ENCODE assay signal across 8 cellular contexts in the genomic region with DNA sequence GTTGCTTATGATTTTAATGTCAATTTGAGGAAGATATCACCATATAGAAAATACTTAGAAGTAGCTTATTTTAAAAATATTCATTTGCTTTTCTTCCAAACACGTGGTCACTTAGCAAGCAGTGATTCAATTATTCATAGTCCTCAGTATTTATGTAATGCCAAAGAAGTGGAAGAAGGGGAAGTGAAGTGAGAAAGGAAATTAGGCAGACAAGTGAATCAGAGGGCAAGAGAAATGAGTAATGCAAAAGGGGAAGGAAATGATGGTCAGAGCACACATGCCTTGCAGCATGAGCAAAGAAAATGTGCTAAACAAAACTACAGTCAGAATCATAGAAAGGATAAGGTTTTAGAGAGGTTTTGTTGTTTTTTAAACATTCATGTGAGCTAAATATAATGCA. TPM values are rescaled to one million over a fixed set of nuclear protein-coding genes. Genes with fewer than 3 reads are reported as not detected.
A peak's percentile ranks its signal among the peaks of the same experiment; 100 is the strongest.
DNase-seq lines count a peak whose midpoint lies in the region; ATAC-seq and TF ChIP-seq lines count a peak whose summit lies in the region.

No MANE protein-coding gene starts in this region.

- H3K27ac ChIP-seq in prostate gland (no peak overlapping the region), esophagus muscularis mucosa (replicated peaks in 1 of 4) (peak overlapping the region in 2 of 4 donors; percentile 14 to 35)

- CTCF ChIA-PET in activated CD4-positive, alpha-beta T cell treated with anti-CD3 and anti-CD28 coated beads, Interleukin-2, amount 10 ng/mL, durations not matched to agents 7 days and 5 days (lab: Charles Lee), result interaction anchor here (1.3 kb wide), 1 partner anchor 12 kb away, joined by 3 read pairs; no protein-coding TSS in a partner anchor

- TF ChIP-seq POLR2A in prostate gland (IDR thresholded peaks at IDR 0.05), result no peak
- no peak for TF ChIP-seq POLR2A in esophagus muscularis mucosa (IDR thresholded peaks at IDR 0.05; ENCODE audit: low read depth)

- no peak for DNase-seq in activated CD4-positive, alpha-beta T cell treated with anti-CD3 and anti-CD28 coated beads, Interleukin-2, amount 10 ng/mL, durations not matched to agents 7 days and 5 days
- no peak for DNase-seq in activated CD4-positive, alpha-beta T cell treated with anti-CD3 and anti-CD28 coated beads for 48 hours
- DNase-seq in NOMO-1 treated with dmso at 0.1 percent for 144 hours (lab: John Stamatoyannopoulos, UW; ENCODE audit: unreplicated experiment), result peak; percentile 84
- DNase-seq in choroid plexus epithelial cell (ENCODE audit: low read depth), result peak; percentile 88
- DNase-seq in natural killer cell, result no peak
- no peak for DNase-seq in prostate gland (ENCODE audit: low spot score)
- no peak for DNase-seq in esophagus muscularis mucosa (ENCODE audit: extremely low spot score)

- peaks cover 2% of the 10 kb centered on the region for H3K9me3 Mint-ChIP-seq in activated CD4-positive, alpha-beta T cell treated with anti-CD3 and anti-CD28 coated beads, Interleukin-2, amount 10 ng/mL, durations not matched to agents 7 days and 5 days
- H3K9me3 Mint-ChIP-seq in natural killer cell, result peaks cover 2 to 3% of the 10 kb centered on the region in 2 donors

- H3K36me3 Mint-ChIP-seq in activated CD4-positive, alpha-beta T cell treated with anti-CD3 and anti-CD28 coated beads, Interleukin-2, amount 10 ng/mL, durations not matched to agents 7 days and 5 days (ENCODE audit: low read depth), result peaks cover 46% of the 10 kb centered on the region
- peaks cover 11% of the 10 kb centered on the region for H3K36me3 Mint-ChIP-seq in natural killer cell

- H3K27me3 ChIP-seq in prostate gland (replicated peaks; ENCODE audit: insufficient read depth) (no peaks in the 10 kb centered on the region), esophagus muscularis mucosa (no peaks in the 10 kb centered on the region)

- ATAC-seq in HG02642 (IDR thresholded peaks at IDR 0.05; ENCODE audit: poor library complexity, unreplicated experiment), result peak; percentile 92
- ATAC-seq in natural killer cell, result peak in 2 of 3 donors; percentile 42 to 63

- 51% methylated on average over 1 of the region's 1 CpG for WGBS in prostate gland
- 17% methylated on average over 1 of the region's 1 CpG for WGBS in esophagus muscularis mucosa

- no peak for TF ChIP-seq EP300 in esophagus muscularis mucosa (IDR thresholded peaks at IDR 0.05)

- H3K4me1 ChIP-seq in prostate gland (replicated peaks) (no peaks in the 10 kb centered on the region), esophagus muscularis mucosa (peaks cover 0 to 12% (median 0%) of the 10 kb centered on the region in 4 donors)

- peaks cover 30% of the 10 kb centered on the region for H3K4me1 Mint-ChIP-seq in activated CD4-positive, alpha-beta T cell treated with anti-CD3 and anti-CD28 coated beads, Interleukin-2, amount 10 ng/mL, durations not matched to agents 7 days and 5 days
- H3K4me1 Mint-ChIP-seq in natural killer cell, result peaks cover 0 to 11% of the 10 kb centered on the region in 2 donors

- peak overlapping the region; percentile 52 for H3K27ac Mint-ChIP-seq in activated CD4-positive, alpha-beta T cell treated with anti-CD3 and anti-CD28 coated beads, Interleukin-2, amount 10 ng/mL, durations not matched to agents 7 days and 5 days
- peak overlapping the region in 1 of 2 donors; percentile 6 for H3K27ac Mint-ChIP-seq in natural killer cell

- POLR2A ChIA-PET in activated CD4-positive, alpha-beta T cell treated with anti-CD3 and anti-CD28 coated beads, Interleukin-2, amount 10 ng/mL, durations not matched to agents 7 days and 5 days (lab: Charles Lee), result interaction anchor here (0.6 kb wide), 1 partner anchor 9 kb away, joined by 3 read pairs; no protein-coding TSS in a partner anchor

- no peaks in the 10 kb centered on the region for H3K9me3 ChIP-seq in prostate gland
- H3K9me3 ChIP-seq in esophagus muscularis mucosa, result no peaks in the 10 kb centered on the region

- H3K36me3 ChIP-seq in prostate gland (no peaks in the 10 kb centered on the region), esophagus muscularis mucosa (peaks cover 0 to 56% (median 36%) of the 10 kb centered on the region in 4 donors)

- no peaks in the 10 kb centered on the region for H3K27me3 Mint-ChIP-seq in activated CD4-positive, alpha-beta T cell treated with anti-CD3 and anti-CD28 coated beads, Interleukin-2, amount 10 ng/mL, durations not matched to agents 7 days and 5 days
- no peaks in the 10 kb centered on the region for H3K27me3 Mint-ChIP-seq in natural killer cell (ENCODE audit: low read depth in 2 of 2)

- no peak for TF ChIP-seq CTCF in choroid plexus epithelial cell (conservative IDR thresholded peaks at IDR 0.05; ENCODE audit: low read depth, low read length)
- TF ChIP-seq CTCF in natural killer cell (IDR thresholded peaks at IDR 0.05), result no peak
- TF ChIP-seq CTCF in prostate gland (IDR thresholded peaks at IDR 0.05), result no peak
- TF ChIP-seq CTCF in esophagus muscularis mucosa (IDR thresholded peaks at IDR 0.05), result no peak

- H3K4me3 Mint-ChIP-seq in activated CD4-positive, alpha-beta T cell treated with anti-CD3 and anti-CD28 coated beads, Interleukin-2, amount 10 ng/mL, durations not matched to agents 7 days and 5 days, result no peak overlapping the region
- H3K4me3 Mint-ChIP-seq in natural killer cell, result no peak overlapping the region

- H3K4me3 ChIP-seq in choroid plexus epithelial cell (ENCODE audit: low read depth, low read length), result no peak overlapping the region
- H3K4me3 ChIP-seq in prostate gland, result no peak overlapping the region
- H3K4me3 ChIP-seq in esophagus muscularis mucosa, result no peak overlapping the region

- intact Hi-C loops in natural killer cell (cut with micrococcal nuclease), result no loop called here
- intact Hi-C loops in prostate gland (cut with DNase I), result no loop called here
- intact Hi-C loops in esophagus muscularis mucosa (cut with DNase I), result no loop called here

RNA-seq across cellular contexts. Expression of gene SDCCAG8, which starts 31.8 kb away (rescaled TPM):
- 10 to 100 TPM; 23.8 to 26.4 TPM for total RNA-seq in activated CD4-positive, alpha-beta T cell treated with anti-CD3 and anti-CD28 coated beads, Interleukin-2, amount 10 ng/mL, durations not matched to agents 7 days and 5 days
- total RNA-seq in natural killer cell (10 to 100 TPM; 17.8 to 28.3 (median 21.2) TPM), prostate gland (10 to 100 TPM; 41.7 to 55.6 TPM), esophagus muscularis mucosa (10 to 100 TPM; 24.5 to 52.7 (median 31.7) TPM)

RNA-seq across cellular contexts. Expression of gene CEP170, which starts 32.6 kb away (rescaled TPM):
- 10 to 100 TPM; 32.1 to 39.8 TPM for total RNA-seq in activated CD4-positive, alpha-beta T cell treated with anti-CD3 and anti-CD28 coated beads, Interleukin-2, amount 10 ng/mL, durations not matched to agents 7 days and 5 days
- total RNA-seq in natural killer cell (10 to 100 TPM; 13.5 to 22.7 (median 19.1) TPM), prostate gland (10 to 100 TPM in 1 of 2 donors, 1 to 10 TPM in 1; 9.7 to 31.4 TPM), esophagus muscularis mucosa (10 to 100 TPM; 22.2 to 36.0 (median 30.9) TPM)

Comparison
In these comparisons a context has a peak if more than half of its experiments do, and no peak if none do; other contexts are left out.
1. DNase-seq: peak in NOMO-1 treated with dmso at 0.1 percent for 144 hours (single experiment) and choroid plexus epithelial cell (single experiment); none in activated CD4-positive, alpha-beta T cell treated with anti-CD3 and anti-CD28 coated beads, Interleukin-2, amount 10 ng/mL, durations not matched to agents 7 days and 5 days (single experiment), activated CD4-positive, alpha-beta T cell treated with anti-CD3 and anti-CD28 coated beads for 48 hours (single experiment), natural killer cell (single experiment), prostate gland (single experiment) and esophagus muscularis mucosa (single experiment).